19 cellular contexts compared by ENCODE assay signal in genomic region chr1:208599063-208599462, GRCh38.
DNase-seq lines count a peak whose midpoint lies in the region; ATAC-seq and TF ChIP-seq lines count a peak whose summit lies in the region.
"Had no signal": no experiment of that assay in that cellular context is flagged by ENCODE, and none has a peak within 500 bp of the region (broad histone marks: within the 10 kb centered on the region; RNA-seq: fewer than 3 reads in every experiment).

No MANE protein-coding gene starts in this region.

- H2AFZ ChIP-seq in GM23338 (peak overlapping the region; percentile 73; the same call in 1 of the 2 replicates), MM.1S (ENCODE audit: low read length) (no peak overlapping the region)
- H2AFZ ChIP-seq: GM23248 had no signal

- H3F3A ChIP-seq in GM23338 (replicated peaks; ENCODE audit: low read depth) = no peaks in the 10 kb centered on the region
- no peaks in the 10 kb centered on the region for H3F3A ChIP-seq in MM.1S (ENCODE audit: insufficient read depth, low read length)

- H3K4me1 Mint-ChIP-seq in GM23338 = peaks cover 50% of the 10 kb centered on the region

- ATAC-seq in GM23338 = no peak
- ATAC-seq: CD8-positive, alpha-beta T cell; GM12878 had no signal

- H3K9me3 ChIP-seq in MM.1S (replicated peaks; ENCODE audit: insufficient read depth, low read length) (no peaks in the 10 kb centered on the region), Peyer's patch (no peaks in the 10 kb centered on the region)
- H3K9me3 ChIP-seq: BLaER1, Caco-2 had no signal

- H3K27me3 ChIP-seq in GM23338 (ENCODE audit: insufficient read depth) (no peaks in the 10 kb centered on the region), MM.1S (replicated peaks; ENCODE audit: insufficient read depth, low read length) (no peaks in the 10 kb centered on the region), Peyer's patch (no peaks in the 10 kb centered on the region)
- H3K27me3 ChIP-seq: BLaER1 had no signal

- no peak overlapping the region for H3K9ac ChIP-seq in MM.1S (ENCODE audit: low read length)
- H3K9ac ChIP-seq: BLaER1, GM23248 had no signal

- DNase-seq in Ammon's horn (ENCODE audit: low spot score) (peak; percentile 24), GM23338 (ENCODE audit: low spot score) (no peak), inferior parietal cortex (ENCODE audit: extremely low spot score) (peak; percentile 32), superior temporal gyrus (ENCODE audit: extremely low spot score) (peak; percentile 50), MM.1S (no peak), Peyer's patch (no peak)
- DNase-seq: Caco-2; CD4-positive, CD25-positive, alpha-beta regulatory T cell; CD8-positive, alpha-beta T cell; DMS153; DND-41; GDM1; GM23248; H9; HFFc6 had no signal

- no peaks in the 10 kb centered on the region for H3K9me3 Mint-ChIP-seq in GM23338
- H3K9me3 Mint-ChIP-seq: CD4-positive, CD25-positive, alpha-beta regulatory T cell; CD8-positive, alpha-beta T cell; H9 had no signal

- peaks cover 3% of the 10 kb centered on the region for H3K27me3 Mint-ChIP-seq in GM23338 (ENCODE audit: insufficient read depth, low read depth, poor library complexity)
- H3K27me3 Mint-ChIP-seq: B cell; CD4-positive, CD25-positive, alpha-beta regulatory T cell had no signal

- H3K79me2 ChIP-seq in GM23338 (replicated peaks; ENCODE audit: insufficient read depth) (no peaks in the 10 kb centered on the region), MM.1S (ENCODE audit: low read length) (no peaks in the 10 kb centered on the region)

- no peak for TF ChIP-seq CTCF in GM23338 (conservative IDR thresholded peaks at IDR 0.05; ENCODE audit: low read depth in 2 of 2)
- no peak for TF ChIP-seq CTCF in MM.1S (IDR thresholded peaks at IDR 0.05; ENCODE audit: low read length)
- no peak for TF ChIP-seq CTCF in Peyer's patch (IDR thresholded peaks at IDR 0.05)

- H3K36me3 Mint-ChIP-seq in GM23338 (ENCODE audit: low read depth) = no peaks in the 10 kb centered on the region
- H3K36me3 Mint-ChIP-seq: CD4-positive, CD25-positive, alpha-beta regulatory T cell; CD8-positive, alpha-beta T cell had no signal

- H3K36me3 ChIP-seq in GM23338 (ENCODE audit: insufficient read depth) (no peaks in the 10 kb centered on the region), MM.1S (replicated peaks; ENCODE audit: insufficient read depth, low read length) (no peaks in the 10 kb centered on the region), Peyer's patch (no peaks in the 10 kb centered on the region)
- H3K36me3 ChIP-seq: BLaER1 had no signal

- H3K27ac Mint-ChIP-seq in GM23338 = no peak overlapping the region
- H3K27ac Mint-ChIP-seq: B cell; CD4-positive, CD25-positive, alpha-beta regulatory T cell; CD8-positive, alpha-beta T cell; HFFc6 had no signal

- H3K4me3 Mint-ChIP-seq in GM23338 = no peak overlapping the region
- H3K4me3 Mint-ChIP-seq: B cell; CD4-positive, CD25-positive, alpha-beta regulatory T cell; CD8-positive, alpha-beta T cell; H9; HFFc6 had no signal

- H3K4me3 ChIP-seq in GM23338 (no peak overlapping the region), MM.1S (ENCODE audit: low read length) (no peak overlapping the region), Peyer's patch (no peak overlapping the region)
- H3K4me3 ChIP-seq: BLaER1, GM12878, GM23248 had no signal

- no peak for TF ChIP-seq POLR2A in Peyer's patch (IDR thresholded peaks at IDR 0.05)

- peaks cover 40% of the 10 kb centered on the region for H3K4me1 ChIP-seq in GM23338 (ENCODE audit: insufficient read depth)
- no peaks in the 10 kb centered on the region for H3K4me1 ChIP-seq in MM.1S (ENCODE audit: low read length)
- no peaks in the 10 kb centered on the region for H3K4me1 ChIP-seq in Peyer's patch
- H3K4me1 ChIP-seq: Caco-2 had no signal

- H3K4me2 ChIP-seq in GM23338 (peak overlapping the region; percentile 29), MM.1S (ENCODE audit: low read depth, low read length) (no peak overlapping the region)

- H3K27ac ChIP-seq in GM23338 (ENCODE audit: low read depth) (no peak overlapping the region), MM.1S (ENCODE audit: low read length) (no peak overlapping the region), Peyer's patch (no peak overlapping the region)
- H3K27ac ChIP-seq: BLaER1, C4-2B, GM23248 had no signal

- H3K9me2 ChIP-seq in GM23338 (ENCODE audit: insufficient read depth) = 0 out of 2 replicates have a peak, but pooled peaks cover 2% of the 10 kb centered on the region
- H3K9me2 ChIP-seq in MM.1S (replicated peaks; ENCODE audit: insufficient read depth, low read length) = no peaks in the 10 kb centered on the region

- H4K20me1 ChIP-seq in GM23338 (replicated peaks; ENCODE audit: insufficient read depth) (no peaks in the 10 kb centered on the region), MM.1S (ENCODE audit: insufficient read depth, low read length) (no peaks in the 10 kb centered on the region)
- H4K20me1 ChIP-seq: BLaER1 had no signal

TF ChIP-seq in GM23338, 12 proteins besides CTCF, POLR2A, EP300 and RAD21 (continues in another document):
- TF ChIP-seq JUNB (IDR thresholded peaks at IDR 0.05; ENCODE audit: unreplicated experiment) = no peak
- TF ChIP-seq CREB1 (CRISPR knock-in tag; IDR thresholded peaks at IDR 0.05; ENCODE audit: low read depth) = no peak
- TF ChIP-seq POLR2AphosphoS5 (IDR thresholded peaks at IDR 0.05; ENCODE audit: low read depth) = no peak
- no peak for TF ChIP-seq STAT1 (IDR thresholded peaks at IDR 0.05; ENCODE audit: unreplicated experiment)
- TF ChIP-seq ZNF114 (CRISPR knock-in tag; IDR thresholded peaks at IDR 0.05) = no peak
- TF ChIP-seq REST (IDR thresholded peaks at IDR 0.05; ENCODE audit: unreplicated experiment) = no peak

Comparison
In these comparisons a context has a peak if more than half of its experiments do, and no peak if none do; other contexts are left out.
1. DNase-seq: peak in Ammon's horn (single experiment), inferior parietal cortex (single experiment) and superior temporal gyrus (single experiment); none in GM23338 (single experiment), MM.1S (single experiment) and Peyer's patch (0 of 3).